8 cellular contexts compared by ENCODE assay signal in genomic region chr2:174522553-174522952, GRCh38. TPM values are rescaled to one million over a fixed set of nuclear protein-coding genes. Genes with fewer than 3 reads are reported as not detected.
DNase-seq lines count a peak whose midpoint lies in the region; ATAC-seq and TF ChIP-seq lines count a peak whose summit lies in the region.

No MANE protein-coding gene starts in this region.

- POLR2A ChIA-PET in activated CD8-positive, alpha-beta T cell treated with anti-CD3 and anti-CD28 coated beads for 36 hours (lab: Charles Lee): interaction anchor here (0.7 kb wide), 2 partner anchors 57 to 66 kb away, joined by 3 to 4 read pairs; no protein-coding TSS in a partner anchor
- POLR2A ChIA-PET in activated CD8-positive, alpha-beta T cell treated with anti-CD3 and anti-CD28 coated beads, Interleukin-2, amount 10 ng/mL, durations not matched to agents 7 days and 5 days (lab: Charles Lee): no interaction called here
- POLR2A ChIA-PET in RWPE1 (lab: Yijun Ruan, JAX; ENCODE audit: low non-redundant PET): no interaction called here

- no peak overlapping the region for H3K4me3 ChIP-seq in cardiac muscle cell

- no peaks in the 10 kb centered on the region for H3K36me3 Mint-ChIP-seq in activated CD8-positive, alpha-beta T cell treated with anti-CD3 and anti-CD28 coated beads for 36 hours (ENCODE audit: low read depth)
- peaks cover 1% of the 10 kb centered on the region for H3K36me3 Mint-ChIP-seq in activated CD8-positive, alpha-beta T cell treated with anti-CD3 and anti-CD28 coated beads, Interleukin-2, amount 10 ng/mL, durations not matched to agents 7 days and 5 days (ENCODE audit: low read depth)
- no peaks in the 10 kb centered on the region for H3K36me3 Mint-ChIP-seq in type B pancreatic cell

- no peaks in the 10 kb centered on the region for H3K27me3 Mint-ChIP-seq in activated CD8-positive, alpha-beta T cell treated with anti-CD3 and anti-CD28 coated beads for 36 hours
- H3K27me3 Mint-ChIP-seq in activated CD8-positive, alpha-beta T cell treated with anti-CD3 and anti-CD28 coated beads, Interleukin-2, amount 10 ng/mL, durations not matched to agents 7 days and 5 days (ENCODE audit: low read depth): peaks cover 8% of the 10 kb centered on the region
- H3K27me3 Mint-ChIP-seq in type B pancreatic cell: peaks cover 16% of the 10 kb centered on the region

- H3K4me1 ChIP-seq in cardiac muscle cell (ENCODE audit: low read depth): no peaks in the 10 kb centered on the region

- TF ChIP-seq POLR2A in GM18505 (IDR thresholded peaks at IDR 0.05; ENCODE audit: borderline replicate concordance, extremely low read depth, insufficient read depth, insufficient read length): no peak

- no peak for ATAC-seq in activated CD8-positive, alpha-beta T cell treated with anti-CD3 and anti-CD28 coated beads for 36 hours
- ATAC-seq in activated CD8-positive, alpha-beta T cell treated with anti-CD3 and anti-CD28 coated beads, Interleukin-2, amount 10 ng/mL, durations not matched to agents 7 days and 5 days: no peak
- no peak for ATAC-seq in GM18873 (IDR thresholded peaks at IDR 0.05; ENCODE audit: low FRiP score, unreplicated experiment)
- no peak for ATAC-seq in GM18505 (IDR thresholded peaks at IDR 0.05; ENCODE audit: unreplicated experiment)

- intact Hi-C loops in activated CD8-positive, alpha-beta T cell treated with anti-CD3 and anti-CD28 coated beads for 36 hours (cut with micrococcal nuclease): loop anchor here (1.0 kb wide), 1 partner anchor 60 kb away; no protein-coding TSS in a partner anchor

- no peak for DNase-seq in activated CD8-positive, alpha-beta T cell treated with anti-CD3 and anti-CD28 coated beads for 36 hours
- DNase-seq in activated CD8-positive, alpha-beta T cell treated with anti-CD3 and anti-CD28 coated beads, Interleukin-2, amount 10 ng/mL, durations not matched to agents 7 days and 5 days: no peak
- DNase-seq in RWPE1 (ENCODE audit: low spot score) (no peak), cardiac muscle cell (ENCODE audit: low read depth in 1 of 2, low spot score in 1 of 2) (peak in 1 of 2 donors; percentile 19), type B pancreatic cell (ENCODE audit: extremely low spot score, unreplicated experiment) (no peak), COLO668 (lab: John Stamatoyannopoulos, UW; ENCODE audit: unreplicated experiment) (no peak)

- CTCF ChIA-PET in activated CD8-positive, alpha-beta T cell treated with anti-CD3 and anti-CD28 coated beads for 36 hours (lab: Charles Lee): interaction anchor here (0.6 to 3.3 kb wide), 7 partner anchors 22 to 127 kb away, joined by 3 to 33 read pairs (median 3); partner anchors contain the start of gene SCRN3
- CTCF ChIA-PET in activated CD8-positive, alpha-beta T cell treated with anti-CD3 and anti-CD28 coated beads, Interleukin-2, amount 10 ng/mL, durations not matched to agents 7 days and 5 days (lab: Charles Lee): interaction anchor here (0.6 to 7.0 kb wide), 14 partner anchors 11 to 163 kb away, joined by 3 to 80 read pairs (median 4); partner anchors contain the start of gene GPR155
- CTCF ChIA-PET in RWPE1 (lab: Yijun Ruan, JAX): interaction anchor here (0.6 to 2.4 kb wide), 3 partner anchors 12 to 504 kb away, joined by 4 to 15 read pairs (median 6); no protein-coding TSS in a partner anchor

- no peak overlapping the region for H3K4me3 Mint-ChIP-seq in activated CD8-positive, alpha-beta T cell treated with anti-CD3 and anti-CD28 coated beads for 36 hours
- no peak overlapping the region for H3K4me3 Mint-ChIP-seq in activated CD8-positive, alpha-beta T cell treated with anti-CD3 and anti-CD28 coated beads, Interleukin-2, amount 10 ng/mL, durations not matched to agents 7 days and 5 days
- no peak overlapping the region for H3K4me3 Mint-ChIP-seq in type B pancreatic cell

- H3K9me3 ChIP-seq in cardiac muscle cell (ENCODE audit: low read depth): no peaks in the 10 kb centered on the region

- H3K27me3 ChIP-seq in cardiac muscle cell: no peaks in the 10 kb centered on the region

- H3K4me1 Mint-ChIP-seq in activated CD8-positive, alpha-beta T cell treated with anti-CD3 and anti-CD28 coated beads for 36 hours (ENCODE audit: low read depth): peaks cover 13% of the 10 kb centered on the region
- H3K4me1 Mint-ChIP-seq in activated CD8-positive, alpha-beta T cell treated with anti-CD3 and anti-CD28 coated beads, Interleukin-2, amount 10 ng/mL, durations not matched to agents 7 days and 5 days (ENCODE audit: low read depth): peaks cover 18% of the 10 kb centered on the region
- no peaks in the 10 kb centered on the region for H3K4me1 Mint-ChIP-seq in type B pancreatic cell (ENCODE audit: unreplicated experiment)

- H3K36me3 ChIP-seq in cardiac muscle cell: no peaks in the 10 kb centered on the region

- no peak overlapping the region for H3K27ac ChIP-seq in RWPE1
- H3K27ac ChIP-seq in cardiac muscle cell: no peak overlapping the region

- H3K9me3 Mint-ChIP-seq in activated CD8-positive, alpha-beta T cell treated with anti-CD3 and anti-CD28 coated beads for 36 hours: no peaks in the 10 kb centered on the region
- H3K9me3 Mint-ChIP-seq in activated CD8-positive, alpha-beta T cell treated with anti-CD3 and anti-CD28 coated beads, Interleukin-2, amount 10 ng/mL, durations not matched to agents 7 days and 5 days (ENCODE audit: insufficient read depth): no peaks in the 10 kb centered on the region
- H3K9me3 Mint-ChIP-seq in type B pancreatic cell: peaks cover 10% of the 10 kb centered on the region

- H3K27ac Mint-ChIP-seq in activated CD8-positive, alpha-beta T cell treated with anti-CD3 and anti-CD28 coated beads for 36 hours: no peak overlapping the region
- no peak overlapping the region for H3K27ac Mint-ChIP-seq in activated CD8-positive, alpha-beta T cell treated with anti-CD3 and anti-CD28 coated beads, Interleukin-2, amount 10 ng/mL, durations not matched to agents 7 days and 5 days
- no peak overlapping the region for H3K27ac Mint-ChIP-seq in type B pancreatic cell

- peak; percentile 46 for TF ChIP-seq CTCF in activated CD8-positive, alpha-beta T cell treated with anti-CD3 and anti-CD28 coated beads for 36 hours (IDR thresholded peaks at IDR 0.05)
- TF ChIP-seq CTCF in RWPE1 (conservative IDR thresholded peaks at IDR 0.05; ENCODE audit: low read depth) (peak; percentile 37), cardiac muscle cell (IDR thresholded peaks at IDR 0.05; ENCODE audit: low read depth, low read length) (peak; percentile 30), type B pancreatic cell (conservative IDR thresholded peaks at IDR 0.05) (peak; percentile 33)

RNA-seq across cellular contexts. Expression of gene GPR155, which starts 35.7 kb away (rescaled TPM):
- 10 to 100 TPM; 13.3 to 15.3 TPM for total RNA-seq in activated CD8-positive, alpha-beta T cell treated with anti-CD3 and anti-CD28 coated beads for 36 hours
- 10 to 100 TPM; 17.3 to 19.8 TPM for total RNA-seq in activated CD8-positive, alpha-beta T cell treated with anti-CD3 and anti-CD28 coated beads, Interleukin-2, amount 10 ng/mL, durations not matched to agents 7 days and 5 days
- total RNA-seq in cardiac muscle cell (2.7 and 4.0 TPM in 2 replicates), type B pancreatic cell (ENCODE audit: low replicate concordance) (1.6 and 6.2 TPM in 2 replicates)
- polyA plus RNA-seq in cardiac muscle cell: 7.9 and 8.5 TPM in 2 replicates
